ENCODE assay signal across 10 cellular contexts in the genomic region with DNA sequence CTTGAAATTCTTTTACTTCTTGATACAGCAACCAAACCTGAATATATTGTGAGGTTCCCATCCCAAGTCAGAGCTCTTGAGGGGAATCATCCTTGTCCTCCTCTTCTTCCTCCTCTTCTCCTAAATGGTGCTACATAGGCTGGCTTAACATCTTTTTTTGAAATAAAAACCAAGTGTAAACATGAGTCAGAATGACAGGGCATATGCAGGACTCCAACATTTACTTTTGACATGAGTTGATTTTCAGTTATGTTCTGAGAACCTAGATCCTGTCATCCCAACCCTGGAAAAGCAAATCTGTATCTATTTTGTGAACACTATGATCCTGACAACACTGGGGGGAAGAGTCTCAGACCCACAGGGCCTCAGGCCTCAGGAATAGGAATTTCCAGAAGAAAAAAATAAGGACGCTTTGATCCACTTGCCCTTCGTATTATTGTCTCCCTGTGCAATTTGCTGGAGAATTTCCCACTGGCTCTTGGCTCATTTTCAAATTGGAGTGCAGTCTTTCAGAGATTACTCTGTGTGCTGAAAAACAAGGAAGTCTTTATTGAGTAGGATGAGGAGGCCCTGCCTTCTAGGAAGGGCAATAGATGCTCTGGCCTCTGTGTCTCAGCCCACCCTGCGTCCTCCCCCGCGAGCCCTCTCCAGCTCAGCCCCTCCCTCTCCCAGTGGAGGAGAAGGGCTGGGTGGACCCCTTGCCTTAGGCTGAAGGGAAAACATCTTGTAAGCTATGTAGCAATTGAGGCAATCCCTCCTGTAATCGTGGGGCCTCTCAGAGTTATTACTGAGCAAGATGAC.
A peak's percentile ranks its signal among the peaks of the same experiment; 100 is the strongest.
DNase-seq lines count a peak whose midpoint lies in the region; ATAC-seq lines count a peak whose summit lies in the region.
"Had no signal": no experiment of that assay in that cellular context is flagged by ENCODE, and none has a peak within 500 bp of the region (broad histone marks: within the 10 kb centered on the region; RNA-seq: fewer than 3 reads in every experiment).

No MANE protein-coding gene starts in this region.

- no peak overlapping the region for H3K4me3 Mint-ChIP-seq in T-helper 17 cell
- H3K4me3 Mint-ChIP-seq: activated CD8-positive, alpha-beta T cell treated with anti-CD3 and anti-CD28 coated beads, Interleukin-2, amount 10 ng/mL, durations not matched to agents 7 days and 5 days had no signal

- DNase-seq in C1 segment of cervical spinal cord (lab: John Stamatoyannopoulos, UW) (peak in 11 of 14 donors; percentile 6 to 57 (median 42)), RPMI7951 (ENCODE audit: low read depth) (peak; percentile 34), fibroblast of the conjunctiva (ENCODE audit: low read depth) (peak; percentile 29), nucleus accumbens (lab: John Stamatoyannopoulos, UW) (peak in 44 of 56 donors; percentile 3 to 78 (median 50)), DMS79 (lab: John Stamatoyannopoulos, UW) (no peak), T-helper 17 cell (no peak), ACHN (no peak), NCI-H1092 (lab: John Stamatoyannopoulos, UW) (no peak)
- DNase-seq: activated CD8-positive, alpha-beta T cell treated with anti-CD3 and anti-CD28 coated beads, Interleukin-2, amount 10 ng/mL, durations not matched to agents 7 days and 5 days; NCI-H1048 had no signal

- H3K36me3 Mint-ChIP-seq in T-helper 17 cell (ENCODE audit: low read depth), result no peaks in the 10 kb centered on the region

- no peaks in the 10 kb centered on the region for H3K4me1 Mint-ChIP-seq in T-helper 17 cell

- H3K9me3 ChIP-seq in T-helper 17 cell (ENCODE audit: control insufficient read depth, low read length, poor library complexity, severe bottlenecking), result no peaks in the 10 kb centered on the region

- in situ Hi-C loops in ACHN (cut with HindIII; ENCODE audit: low pct_ligation_motif_present, low pct_unique_long_range_greater_than_20kb, low sequenced_read_pairs), result no loop called here

- no peaks in the 10 kb centered on the region for H3K27me3 Mint-ChIP-seq in T-helper 17 cell

- no peak overlapping the region for H3K27ac Mint-ChIP-seq in T-helper 17 cell
- H3K27ac Mint-ChIP-seq: activated CD8-positive, alpha-beta T cell treated with anti-CD3 and anti-CD28 coated beads, Interleukin-2, amount 10 ng/mL, durations not matched to agents 7 days and 5 days had no signal

- ATAC-seq in T-helper 17 cell, result no peak
- ATAC-seq: activated CD8-positive, alpha-beta T cell treated with anti-CD3 and anti-CD28 coated beads, Interleukin-2, amount 10 ng/mL, durations not matched to agents 7 days and 5 days had no signal

Comparison
In these comparisons a context has a peak if more than half of its experiments do, and no peak if none do; other contexts are left out.
1. DNase-seq: peak in C1 segment of cervical spinal cord (11 of 14), RPMI7951 (single experiment), fibroblast of the conjunctiva (single experiment) and nucleus accumbens (44 of 56); none in DMS79 (single experiment), T-helper 17 cell (0 of 3), ACHN (single experiment) and NCI-H1092 (single experiment).